22 cellular contexts compared by ENCODE assay signal in genomic region chr14:80681651-80682050, GRCh38.
DNase-seq lines count a peak whose midpoint lies in the region; ATAC-seq and TF ChIP-seq lines count a peak whose summit lies in the region.
"Had no signal": no experiment of that assay in that cellular context is flagged by ENCODE, and none has a peak within 500 bp of the region (broad histone marks: within the 10 kb centered on the region; RNA-seq: fewer than 3 reads in every experiment).

No MANE protein-coding gene starts in this region.

- no peaks in the 10 kb centered on the region for H3K4me1 Mint-ChIP-seq in endothelial cell (ENCODE audit: unreplicated experiment)

- H3K9me3 ChIP-seq in trophoblast cell (ENCODE audit: insufficient read depth, low read depth, low read length) = peaks cover 12% of the 10 kb centered on the region
- H3K9me3 ChIP-seq in body of pancreas = peaks cover 0 to 15% (median 0%) of the 10 kb centered on the region in 3 donors
- H3K9me3 ChIP-seq: BE2C, SK-N-SH had no signal

- H3K27me3 Mint-ChIP-seq in endothelial cell (ENCODE audit: unreplicated experiment) = no peaks in the 10 kb centered on the region

- no peak for ATAC-seq in GM19035 (IDR thresholded peaks at IDR 0.05; ENCODE audit: unreplicated experiment)
- ATAC-seq in GM18868 (IDR thresholded peaks at IDR 0.05; ENCODE audit: unreplicated experiment) = no peak
- ATAC-seq in body of pancreas = no peak
- ATAC-seq: A549, GM12878, GM23338, HCT116 had no signal

- H3K36me3 Mint-ChIP-seq in endothelial cell (ENCODE audit: low read depth, unreplicated experiment) = peaks cover 17% of the 10 kb centered on the region

- H3K9ac ChIP-seq in trophoblast cell (ENCODE audit: low read length) = no peak overlapping the region
- H3K9ac ChIP-seq: SK-N-SH had no signal

- peaks cover 5 to 9% of the 10 kb centered on the region in 2 experiments for H3K36me3 ChIP-seq in trophoblast cell (ENCODE audit: control insufficient read depth in 1 of 2, insufficient read depth in 2 of 2, low read length in 2 of 2)
- no peaks in the 10 kb centered on the region for H3K36me3 ChIP-seq in body of pancreas (replicated peaks in 1 of 2; ENCODE audit: insufficient read depth in 1 of 2, low read depth in 2 of 2)
- H3K36me3 ChIP-seq: BE2C had no signal

- no peak for TF ChIP-seq POLR2A in body of pancreas (IDR thresholded peaks at IDR 0.05)

- H4K12ac ChIP-seq in trophoblast cell (ENCODE audit: low read depth, low read length) = no peak overlapping the region

- no peak overlapping the region for H2AFZ ChIP-seq in trophoblast cell (ENCODE audit: insufficient read depth, low read length, poor library complexity)
- H2AFZ ChIP-seq: GM23338 had no signal

- H4K8ac ChIP-seq in trophoblast cell (ENCODE audit: low read depth, low read length) = no peak overlapping the region

- no peaks in the 10 kb centered on the region for H3K9me3 Mint-ChIP-seq in endothelial cell (ENCODE audit: unreplicated experiment)

- no peaks in the 10 kb centered on the region for H3K79me2 ChIP-seq in trophoblast cell (ENCODE audit: control insufficient read depth, insufficient read depth, low read length, poor library complexity)

- H3K4me3 Mint-ChIP-seq in endothelial cell (ENCODE audit: unreplicated experiment) = peak overlapping the region; percentile 52
- H3K4me3 Mint-ChIP-seq: GM23338 had no signal

- no peak overlapping the region for H2AK5ac ChIP-seq in trophoblast cell (ENCODE audit: low read length)

- peaks cover 0 to 2% of the 10 kb centered on the region in 2 experiments for H3K4me1 ChIP-seq in trophoblast cell (ENCODE audit: control insufficient read depth in 1 of 2, insufficient read depth in 2 of 2, low read length in 2 of 2)
- no peaks in the 10 kb centered on the region for H3K4me1 ChIP-seq in body of pancreas
- H3K4me1 ChIP-seq: A549, BE2C had no signal

- TF ChIP-seq CTCF in endothelial cell (IDR thresholded peaks at IDR 0.05; ENCODE audit: unreplicated experiment) = no peak
- TF ChIP-seq CTCF in body of pancreas (IDR thresholded peaks at IDR 0.05) = no peak

- DNase-seq in ELR (ENCODE audit: low read depth) (peak; percentile 41), M059J (ENCODE audit: low read depth) (peak; percentile 59), endothelial cell (ENCODE audit: low spot score) (no peak), trophoblast cell (peak; percentile 21 to 72), body of pancreas (no peak)
- DNase-seq: BE2C, Karpas-422, MM.1S, NCI-H1092, NCI-H1436, NCI-H187 treated with DMSO at 0.1 percent for 48 hours, NCI-H2107, NCI-H446 treated with DMSO at 0.1 percent for 48 hours, NCI-H526 treated with DMSO at 0.1 percent for 48 hours, SIG-M5, SK-N-SH had no signal

- H3K18ac ChIP-seq in trophoblast cell (ENCODE audit: low read length) = no peak overlapping the region

- H3K23ac ChIP-seq in trophoblast cell (ENCODE audit: low read length) = no peak overlapping the region

- no peak overlapping the region for H4K91ac ChIP-seq in trophoblast cell (ENCODE audit: low read depth, low read length)

- no peak overlapping the region for H3K27ac ChIP-seq in trophoblast cell (ENCODE audit: low read depth, low read length)
- no peak overlapping the region for H3K27ac ChIP-seq in body of pancreas
- H3K27ac ChIP-seq: A549 had no signal

- no CpG with 5 or more reads among the region's 3 CpGs for WGBS in trophoblast cell (ENCODE audit: extremely low coverage, insufficient coverage, insufficient read length)
- WGBS in body of pancreas, 2 donors = 92 to 94% methylated on average over 3 of the region's 3 CpGs

- intact Hi-C loops in body of pancreas (cut with DNase I) = no loop called here

- H2BK120ac ChIP-seq in trophoblast cell (ENCODE audit: insufficient read depth, low read length, poor library complexity) = no peak overlapping the region

- H3K4me3 ChIP-seq in trophoblast cell (ENCODE audit: low read depth, low read length) (no peak overlapping the region), body of pancreas (no peak overlapping the region)
- H3K4me3 ChIP-seq: A549, GM12878, GM23338 had no signal

- no peak overlapping the region for H3K4ac ChIP-seq in trophoblast cell (ENCODE audit: low read depth, low read length)

- H2BK12ac ChIP-seq in trophoblast cell (ENCODE audit: low read length) = no peak overlapping the region

- H3K27ac Mint-ChIP-seq in endothelial cell (ENCODE audit: unreplicated experiment) = no peak overlapping the region
- H3K27ac Mint-ChIP-seq: GM23338 had no signal

- no peak overlapping the region for H2BK5ac ChIP-seq in trophoblast cell (ENCODE audit: low read depth, low read length, poor library complexity)

- no peak overlapping the region for H3K14ac ChIP-seq in trophoblast cell (ENCODE audit: low read length)

- H3K27me3 ChIP-seq in trophoblast cell (ENCODE audit: insufficient read depth, low read length) = no peaks in the 10 kb centered on the region
- H3K27me3 ChIP-seq in body of pancreas = no peaks in the 10 kb centered on the region
- H3K27me3 ChIP-seq: BE2C had no signal

- H3K79me1 ChIP-seq in trophoblast cell (ENCODE audit: low read length) = no peaks in the 10 kb centered on the region

- no peak overlapping the region for H3K4me2 ChIP-seq in trophoblast cell (ENCODE audit: low read length)
- H3K4me2 ChIP-seq: A549, GM23338, SK-N-SH had no signal

Comparison
In these comparisons a context has a peak if more than half of its experiments do, and no peak if none do; other contexts are left out.
1. DNase-seq: peak in ELR (single experiment), M059J (single experiment) and trophoblast cell (2 of 2); none in endothelial cell (single experiment) and body of pancreas (0 of 4).